Comparison of ENCODE assay signal across 8 cellular contexts in the genomic region with DNA sequence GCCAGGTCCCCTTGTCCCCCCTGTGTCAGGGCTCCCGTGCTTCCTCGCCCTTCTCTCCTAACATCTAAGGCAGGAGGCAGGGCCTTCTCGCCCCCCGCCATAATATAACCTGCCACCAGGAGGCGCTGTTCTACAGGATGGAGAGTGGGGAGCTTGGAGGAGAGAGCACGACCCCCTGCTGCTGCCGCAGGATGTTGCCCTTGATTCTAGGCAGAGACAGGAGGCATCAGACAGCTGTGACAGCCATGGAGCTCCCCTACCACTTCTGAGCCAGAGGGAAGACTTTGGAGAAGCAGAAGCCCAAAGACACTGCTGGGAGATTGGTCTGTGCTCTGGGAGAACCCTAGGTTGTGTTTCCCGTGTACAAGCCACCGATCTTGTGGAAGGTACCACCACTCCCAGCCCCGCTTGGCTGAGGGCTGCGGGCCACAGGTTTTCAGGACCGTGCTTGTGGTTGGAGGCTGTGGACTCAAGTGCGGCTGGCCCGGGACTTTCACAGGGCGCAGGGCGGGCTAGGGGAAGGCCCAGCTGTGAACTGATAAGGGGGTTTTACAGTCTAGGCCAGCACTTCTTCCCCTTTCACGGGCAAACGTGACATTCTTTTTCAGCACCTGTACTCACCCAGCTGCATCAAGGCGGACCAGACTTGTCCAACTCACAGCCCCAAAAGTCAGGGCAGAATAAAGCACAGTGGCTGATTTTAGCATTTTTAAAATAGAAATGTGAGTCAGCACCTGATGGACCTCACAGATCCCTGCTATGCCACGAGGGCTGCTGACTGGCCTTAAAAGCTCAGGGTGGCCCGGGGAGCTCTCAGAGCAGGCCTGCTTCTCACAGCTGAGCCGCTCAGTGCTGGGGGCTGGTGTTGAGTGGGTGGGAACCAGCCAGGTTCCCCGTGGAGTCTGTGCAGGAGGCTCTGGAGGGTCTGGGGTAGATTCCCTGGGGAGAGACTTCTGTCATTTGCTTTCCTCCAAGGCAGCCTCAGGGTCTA. TPM values are rescaled to one million over a fixed set of nuclear protein-coding genes. Genes with fewer than 3 reads are reported as not detected.
DNase-seq lines count a peak whose midpoint lies in the region; ATAC-seq and TF ChIP-seq lines count a peak whose summit lies in the region.

No MANE protein-coding gene starts in this region.

- TF ChIP-seq CTCF in BE2C (IDR thresholded peaks at IDR 0.05; ENCODE audit: low read depth, low read length) (peak; percentile 86), mucosa of descending colon (IDR thresholded peaks at IDR 0.05) (peak; percentile 62)

- H3K4me1 ChIP-seq in BE2C: no peaks in the 10 kb centered on the region
- H3K4me1 ChIP-seq in mucosa of descending colon (ENCODE audit: low read depth): no peaks in the 10 kb centered on the region

- no peaks in the 10 kb centered on the region for H3K27me3 ChIP-seq in BE2C

- H3K9me3 ChIP-seq in BE2C (no peaks in the 10 kb centered on the region), mucosa of descending colon (no peaks in the 10 kb centered on the region)

- H3K4me3 ChIP-seq in BE2C (ENCODE audit: low read depth, low read length) (no peak overlapping the region), mucosa of descending colon (no peak overlapping the region)

- ATAC-seq in GM19025 (IDR thresholded peaks at IDR 0.05; ENCODE audit: low read depth, unreplicated experiment): peak; percentile 92
- ATAC-seq in HG03135 (IDR thresholded peaks at IDR 0.05; ENCODE audit: unreplicated experiment): peak; percentile 90
- ATAC-seq in mucosa of descending colon: peak; percentile 88

- H3K36me3 ChIP-seq in BE2C: no peaks in the 10 kb centered on the region
- no peaks in the 10 kb centered on the region for H3K36me3 ChIP-seq in mucosa of descending colon (ENCODE audit: low read depth)

- DNase-seq in BE2C: peak; percentile 84
- DNase-seq in NCI-H526 treated with DMSO at 0.1 percent for 48 hours (lab: John Stamatoyannopoulos, UW): peak; percentile 24
- DNase-seq in activated CD4-positive, alpha-beta T cell treated with anti-CD3 and anti-CD28 coated beads, Interleukin-2, amount 50 U/mL, for 1 hour: peak; percentile 91
- peak; percentile 84 for DNase-seq in effector CD8-positive, alpha-beta T cell (lab: John Stamatoyannopoulos, UW)
- peak; percentile 77 to 84 (median 84) for DNase-seq in mucosa of descending colon
- peak; percentile 100 for DNase-seq in stimulated activated CD8-positive, alpha-beta memory T cell treated with anti-CD3 and anti-CD28 coated beads, Interleukin-4, amount 100 ng/mL, for 48 hours

- intact Hi-C loops in mucosa of descending colon (cut with DNase I, micrococcal nuclease): no loop called here

RNA-seq across cellular contexts. Expression of a gene that starts 2.6 kb away (rescaled TPM):
- not detected for polyA plus RNA-seq in BE2C (2012; ENCODE audit: insufficient read depth, insufficient read length, low read depth)
- 1 to 10 TPM in 1 of 3 donors, under 1 TPM in 2; 0.54 to 1.6 (median 0.84) TPM for total RNA-seq in mucosa of descending colon

RNA-seq across cellular contexts. Expression of a gene that starts 53.8 kb away (rescaled TPM):
- not detected for polyA plus RNA-seq in BE2C (2012; ENCODE audit: insufficient read depth, insufficient read length, low read depth)
- total RNA-seq in mucosa of descending colon: under 1 TPM in 1 of 3 donors, not detected in 2; 0.19 TPM

Comparison
In these comparisons a context has a peak if more than half of its experiments do, and no peak if none do; other contexts are left out.
1. DNase-seq: peak in every context shown above with its lines; median percentile 100 in stimulated activated CD8-positive, alpha-beta memory T cell treated with anti-CD3 and anti-CD28 coated beads, Interleukin-4, amount 100 ng/mL, for 48 hours; 91 in activated CD4-positive, alpha-beta T cell treated with anti-CD3 and anti-CD28 coated beads, Interleukin-2, amount 50 U/mL, for 1 hour; 84 in BE2C; 84 in effector CD8-positive, alpha-beta T cell; 84 in mucosa of descending colon; 24 in NCI-H526 treated with DMSO at 0.1 percent for 48 hours.